15 cellular contexts compared by ENCODE assay signal in the genomic region with DNA sequence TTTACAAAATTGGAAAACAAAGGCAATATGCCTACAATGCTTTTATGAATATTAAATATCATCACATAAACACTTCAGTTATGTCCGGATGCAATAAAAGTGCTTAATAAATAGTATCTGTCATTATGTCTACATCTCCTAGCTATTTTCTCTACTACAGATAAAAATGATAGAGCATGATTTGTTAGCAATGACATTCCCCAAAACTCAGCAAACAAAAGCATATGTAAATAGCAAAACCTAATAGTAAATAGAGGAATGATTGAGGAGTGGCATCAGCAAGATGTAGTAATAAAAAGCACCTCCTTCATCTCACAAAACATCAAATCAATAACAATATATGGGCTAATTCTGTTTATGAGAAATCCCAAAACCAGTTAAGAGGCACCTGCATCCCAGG. TPM values are rescaled to one million over a fixed set of nuclear protein-coding genes. Genes with fewer than 3 reads are reported as not detected.
DNase-seq lines count a peak whose midpoint lies in the region; ATAC-seq, FAIRE-seq and TF ChIP-seq lines count a peak whose summit lies in the region.
"Had no signal": no experiment of that assay in that cellular context is flagged by ENCODE, and none has a peak within 500 bp of the region (broad histone marks: within the 10 kb centered on the region; RNA-seq: fewer than 3 reads in every experiment).

No MANE protein-coding gene starts in this region.

- H4K20me1 ChIP-seq in neural progenitor cell (ENCODE audit: low read depth), result no peaks in the 10 kb centered on the region
- H4K20me1 ChIP-seq: BLaER1 had no signal

- ATAC-seq in A549 (peak in 1 of 2 experiments; percentile 33; a peak in 3 of 6 replicates), Panc1 (no peak)
- ATAC-seq: GM23338 had no signal

- FAIRE-seq in A549 (lab: Jason Lieb, UNC), result no peak

- no peaks in the 10 kb centered on the region for H3K36me3 ChIP-seq in Panc1 (ENCODE audit: control insufficient read depth, insufficient read depth, low read length)
- no peaks in the 10 kb centered on the region for H3K36me3 ChIP-seq in neural progenitor cell
- H3K36me3 ChIP-seq: BLaER1 had no signal

- intact Hi-C loops in Panc1 (cut with micrococcal nuclease; ENCODE audit: unreplicated experiment), result no loop called here

- H3K4me3 ChIP-seq in A549, result no peak overlapping the region
- no peak overlapping the region for H3K4me3 ChIP-seq in Panc1 (ENCODE audit: low read depth in 2 of 2, low read length in 2 of 2)
- H3K4me3 ChIP-seq in neural progenitor cell, result no peak overlapping the region
- H3K4me3 ChIP-seq: BLaER1, GM23338 had no signal

- peaks cover 57% of the 10 kb centered on the region for H3K4me1 ChIP-seq in A549
- peaks cover 10% of the 10 kb centered on the region for H3K4me1 ChIP-seq in Panc1 (ENCODE audit: control insufficient read depth, insufficient read depth, low read length)
- H3K4me1 ChIP-seq in neural progenitor cell, result no peaks in the 10 kb centered on the region
- H3K4me1 ChIP-seq: BLaER1 had no signal

- TF ChIP-seq CTCF in 22Rv1 (IDR thresholded peaks at IDR 0.05) (no peak), A549 (IDR thresholded peaks at IDR 0.05) (no peak), Panc1 (IDR thresholded peaks at IDR 0.05) (no peak), neural progenitor cell (IDR thresholded peaks at IDR 0.05) (no peak)

- H3K27me3 Mint-ChIP-seq in neural progenitor cell (ENCODE audit: insufficient read depth, low read depth), result no peaks in the 10 kb centered on the region
- H3K27me3 Mint-ChIP-seq: CD4-positive, alpha-beta memory T cell had no signal

- POLR2A ChIA-PET in A549 (lab: Yijun Ruan, JAX), result no interaction called here
- POLR2A ChIA-PET in Panc1 (lab: Charles Lee), result no interaction called here

- no peaks in the 10 kb centered on the region for H3K79me2 ChIP-seq in neural progenitor cell (ENCODE audit: low read depth)

- H3K9me3 ChIP-seq in A549 (no peaks in the 10 kb centered on the region), Panc1 (ENCODE audit: control insufficient read depth, insufficient read depth, low read depth, low read length) (no peaks in the 10 kb centered on the region; the same call in 1 of the 2 replicates), neural progenitor cell (ENCODE audit: low read depth) (no peaks in the 10 kb centered on the region)
- H3K9me3 ChIP-seq: BLaER1 had no signal

- BruUV-seq in Panc1 (replicated peaks; lab: Mats Ljungman, UMichigan), result no TSS peak

- no peak overlapping the region for H3K4me3 Mint-ChIP-seq in neural progenitor cell
- H3K4me3 Mint-ChIP-seq: CD14-positive monocyte; CD4-positive, alpha-beta memory T cell; GM23338 had no signal

- H3K27ac ChIP-seq in 22Rv1 (peak overlapping the region; percentile 79), A549 (peak overlapping the region; percentile 66 to 80), Panc1 (ENCODE audit: low read length) (peak overlapping the region; percentile 29; the same call in 1 of the 2 replicates), neural progenitor cell (no peak overlapping the region)
- H3K27ac ChIP-seq: BLaER1 had no signal

- in situ Hi-C loops in Panc1 (cut with HindIII; ENCODE audit: low pct_unique_long_range_greater_than_20kb, low sequenced_read_pairs), result no loop called here

- H3K9ac ChIP-seq in neural progenitor cell, result no peak overlapping the region
- H3K9ac ChIP-seq: BLaER1 had no signal

- peak overlapping the region; percentile 30 for H2AFZ ChIP-seq in neural progenitor cell (replicated peaks)
- H2AFZ ChIP-seq: GM23338 had no signal

- no peak for TF ChIP-seq POLR2A in A549 (IDR thresholded peaks at IDR 0.05; ENCODE audit: low read length)

- H3K4me2 ChIP-seq in A549 (peak overlapping the region; percentile 70), neural progenitor cell (no peak overlapping the region)
- H3K4me2 ChIP-seq: BLaER1, GM23338 had no signal

- H3K4me1 Mint-ChIP-seq in neural progenitor cell, result no peaks in the 10 kb centered on the region
- H3K4me1 Mint-ChIP-seq: CD14-positive monocyte had no signal

- no peak overlapping the region for H3K27ac Mint-ChIP-seq in neural progenitor cell
- H3K27ac Mint-ChIP-seq: CD14-positive monocyte; CD4-positive, alpha-beta memory T cell; GM23338 had no signal

- 0 out of 5 replicates have a peak, but pooled peaks of 1 of the 2 experiments have one; percentile 1 for TF ChIP-seq RAD21 in A549 (conservative IDR thresholded peaks at IDR 0.05 in 1 of 2, IDR thresholded peaks at IDR 0.05 in 1 of 2)

- TF ChIP-seq EP300 in A549 (IDR thresholded peaks at IDR 0.05), result no peak

- DNase-seq in A549 (ENCODE audit: low read depth in 1 of 2, low spot score in 1 of 2) (peak in 1 of 2 experiments; percentile 77), Panc1 (ENCODE audit: low read depth, low spot score) (no peak), neural progenitor cell (ENCODE audit: low spot score) (no peak), DMS53 (lab: John Stamatoyannopoulos, UW) (no peak), HT-29 (ENCODE audit: low spot score) (no peak)
- no peak for DNase-seq in activated effector memory CD4-positive, alpha-beta T cell treated with anti-CD3 and anti-CD28 coated beads, Interleukin-2, amount 50 U/mL, for 16 hours
- DNase-seq: CD4-positive, alpha-beta memory T cell; DMS153; DMS79 treated with DMSO at 0.1 percent for 48 hours; GF-D8; HCEC 1CT had no signal

- H3K27me3 ChIP-seq in Panc1 (ENCODE audit: control insufficient read depth, insufficient read depth, low read length), result no peaks in the 10 kb centered on the region
- H3K27me3 ChIP-seq in neural progenitor cell, result no peaks in the 10 kb centered on the region
- H3K27me3 ChIP-seq: BLaER1 had no signal

- no peaks in the 10 kb centered on the region for H3F3A ChIP-seq in neural progenitor cell (ENCODE audit: low read depth)

- CTCF ChIA-PET in A549 (lab: Yijun Ruan, JAX), result interaction anchor here (0.6 kb wide), 1 partner anchor 116 kb away, joined by 4 read pairs; no protein-coding TSS in a partner anchor
- CTCF ChIA-PET in Panc1 (lab: Charles Lee), result no interaction called here

- 16% methylated on average over 1 of the region's 1 CpG for WGBS in A549 (ENCODE audit: missing lambda C conversion rate)

- H3K9me3 Mint-ChIP-seq in neural progenitor cell, result no peaks in the 10 kb centered on the region
- H3K9me3 Mint-ChIP-seq: CD4-positive, alpha-beta memory T cell; GM23338 had no signal

- H3K36me3 Mint-ChIP-seq in neural progenitor cell, result no peaks in the 10 kb centered on the region
- H3K36me3 Mint-ChIP-seq: CD14-positive monocyte; CD4-positive, alpha-beta memory T cell had no signal

TF ChIP-seq in A549, 52 proteins besides CTCF, POLR2A, EP300 and RAD21:
- TF ChIP-seq CEBPB (IDR thresholded peaks at IDR 0.05) (peak in 1 of 2 experiments; percentile 80; a peak in 2 of 4 replicates), JUNB (IDR thresholded peaks at IDR 0.05) (peak; percentile 29; the same call in 1 of the 2 replicates), ESRRA (IDR thresholded peaks at IDR 0.05; ENCODE audit: borderline replicate concordance, low read length) (no peak), ZFP36 (IDR thresholded peaks at IDR 0.05; ENCODE audit: borderline replicate concordance, partially characterized antibody) (peak; percentile 16), FOSL2 (IDR thresholded peaks at IDR 0.05) (no peak), FOSL2 (CRISPR knock-in tag; IDR thresholded peaks at IDR 0.05) (peak; percentile 88), GATA3 (IDR thresholded peaks at IDR 0.05; ENCODE audit: borderline replicate concordance) (peak; percentile 100), RNF2 (IDR thresholded peaks at IDR 0.05; ENCODE audit: borderline replicate concordance, low read depth) (no peak), FOXS1 (CRISPR knock-in tag; IDR thresholded peaks at IDR 0.05) (peak; percentile 58; the same call in 1 of the 2 replicates)
- TF ChIP-seq, protein P1, sequence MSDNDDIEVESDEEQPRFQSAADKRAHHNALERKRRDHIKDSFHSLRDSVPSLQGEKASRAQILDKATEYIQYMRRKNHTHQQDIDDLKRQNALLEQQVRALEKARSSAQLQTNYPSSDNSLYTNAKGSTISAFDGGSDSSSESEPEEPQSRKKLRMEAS (IDR thresholded peaks at IDR 0.05), result peak; percentile 44
TF ChIP-seq in A549: peak in this region for 7.

RNA-seq across cellular contexts. Expression of a gene that starts 46.5 kb away (rescaled TPM):
- polyA plus RNA-seq in A549 (2011; rRNA removed), result 215 and 244 TPM in 2 replicates
- 66.7 and 70.8 TPM in 2 replicates for polyA plus RNA-seq in A549 (2012; cell fraction: cytosol; rRNA removed)
- polyA plus RNA-seq in A549 (2012; cell fraction: nucleus; rRNA removed), result 138 and 156 TPM in 2 replicates
- 114 to 156 TPM (median 152 TPM) in 3 replicates for polyA plus RNA-seq in A549 (2017; fragmentation: RNase III; extraction: RNeasy Plus Mini Kit Qiagen cat#74134 plus additional on column Dnase treatment)
- polyA minus RNA-seq in A549 (2011; rRNA and poly(A)+ RNA removed), result 199 and 285 TPM in 2 replicates
- total RNA-seq in Panc1 (2021; ENCODE audit: unreplicated experiment), result 144 TPM
- polyA plus RNA-seq in Panc1 (2012; ENCODE audit: insufficient read length), result 91.2 TPM
- total RNA-seq in neural progenitor cell (ENCODE audit: low replicate concordance), result 11.2 and 11.6 TPM in 2 replicates
- 0.21 TPM in 1 of 2 replicates, not detected in the other for total RNA-seq in HT-29 (2014; rRNA removed; shearing (Covaris generic))
- polyA plus RNA-seq: CD14-positive monocyte had no signal

Comparison
In these comparisons a context has a peak if more than half of its experiments do, and no peak if none do; other contexts are left out.
1. RNA of a gene that starts 46.5 kb away (total RNA-seq): 144 TPM in Panc1 (single experiment); 11.2 to 11.6 TPM in neural progenitor cell and 0.21 TPM in HT-29; every median in the first group is over 10 times any median in the second.